In genomic region chr7:3103614-3104399, GRCh38 we compare ENCODE assay signal across 19 cellular contexts.
DNase-seq lines count a peak whose midpoint lies in the region; ATAC-seq, FAIRE-seq and TF ChIP-seq lines count a peak whose summit lies in the region.
"Had no signal": no experiment of that assay in that cellular context is flagged by ENCODE, and none has a peak within 500 bp of the region (broad histone marks: within the 10 kb centered on the region; RNA-seq: fewer than 3 reads in every experiment).

No MANE protein-coding gene starts in this region.

- in situ Hi-C loops in K562 (cut with MboI): no loop called here
- in situ Hi-C loops in KBM-7 (cut with MboI; ENCODE audit: low pct_unique_long_range_greater_than_20kb, low sequenced_read_pairs): no loop called here

- BruUV-seq in K562 (replicated peaks; lab: Mats Ljungman, UMichigan) (no TSS peak), PC-9 (replicated peaks; lab: Mats Ljungman, UMichigan) (no TSS peak)

- peaks cover 70% of the 10 kb centered on the region for H3K4me1 Mint-ChIP-seq in activated T-cell treated with anti-CD3 and anti-CD28 coated beads, Interleukin-2, amount 50 U/mL, for 72 hours (ENCODE audit: low read depth)

- H4K20me1 ChIP-seq in K562 (replicated peaks; ENCODE audit: control insufficient read depth, insufficient read depth, low read length) (no peaks in the 10 kb centered on the region), PC-9 (ENCODE audit: insufficient read depth) (no peaks in the 10 kb centered on the region)

- peak overlapping the region; percentile 34 for H3K27ac Mint-ChIP-seq in activated T-cell treated with anti-CD3 and anti-CD28 coated beads, Interleukin-2, amount 50 U/mL, for 72 hours
- H3K27ac Mint-ChIP-seq: progenitor cell of endocrine pancreas had no signal

- POLR2A ChIA-PET in K562 (lab: Yijun Ruan, JAX) (no interaction called here), PC-9 (lab: Charles Lee; ENCODE audit: unreplicated experiment) (no interaction called here)

- H3K4me3 Mint-ChIP-seq in activated T-cell treated with anti-CD3 and anti-CD28 coated beads, Interleukin-2, amount 50 U/mL, for 72 hours: peak overlapping the region; percentile 1 to 65

- H3K79me2 ChIP-seq in K562 (ENCODE audit: control insufficient read depth, insufficient read depth, low read length) (no peaks in the 10 kb centered on the region), PC-9 (ENCODE audit: low read depth) (no peaks in the 10 kb centered on the region)

- FAIRE-seq in K562 (lab: Jason Lieb, UNC): no peak

- H3K36me3 Mint-ChIP-seq in activated T-cell treated with anti-CD3 and anti-CD28 coated beads, Interleukin-2, amount 50 U/mL, for 72 hours (ENCODE audit: insufficient read depth in 2 of 2): peaks cover 13% of the 10 kb centered on the region in 2 donors

- H3K27me3 ChIP-seq in K562 (ENCODE audit: control insufficient read depth in 2 of 2, insufficient read depth in 2 of 2, low read length in 2 of 2): peaks cover 21 to 58% of the 10 kb centered on the region in 2 experiments; a peak in 4 of 5 replicates
- no peaks in the 10 kb centered on the region for H3K27me3 ChIP-seq in testis
- H3K27me3 ChIP-seq in PC-9 (ENCODE audit: insufficient read depth, low read depth): no peaks in the 10 kb centered on the region
- H3K27me3 ChIP-seq: ascending aorta, Peyer's patch, thyroid gland had no signal

- peak; percentile 53 to 56 for ATAC-seq in activated T-cell treated with anti-CD3 and anti-CD28 coated beads, Interleukin-2, amount 50 U/mL, for 72 hours (replicated peaks in 1 of 2)
- no peak for ATAC-seq in K562
- no peak for ATAC-seq in GM21526 (IDR thresholded peaks at IDR 0.05; ENCODE audit: low FRiP score, unreplicated experiment)

- H3K27me3 Mint-ChIP-seq in activated T-cell treated with anti-CD3 and anti-CD28 coated beads, Interleukin-2, amount 50 U/mL, for 72 hours (ENCODE audit: low read depth): no peaks in the 10 kb centered on the region
- H3K27me3 Mint-ChIP-seq: progenitor cell of endocrine pancreas had no signal

- H3K4me2 ChIP-seq in K562 (ENCODE audit: insufficient read depth, low read length) (no peak overlapping the region), PC-9 (no peak overlapping the region)

- no peak for TF ChIP-seq RAD21 in K562 (CRISPR knock-in tag; conservative IDR thresholded peaks at IDR 0.05 in 1 of 2, IDR thresholded peaks at IDR 0.05 in 1 of 2)

- H3K9ac ChIP-seq in K562 (ENCODE audit: insufficient read depth in 1 of 2, low read depth in 2 of 2, low read length in 2 of 2): no peak overlapping the region

- CTCF ChIA-PET in K562 (lab: Yijun Ruan, JAX; ENCODE audit: low intra/inter-chr PET ratio) (no interaction called here), PC-9 (lab: Charles Lee) (no interaction called here)

- intact Hi-C loops in K562 (cut with micrococcal nuclease): no loop called here
- intact Hi-C loops in testis (cut with DNase I; ENCODE audit: low total_unique reads): no loop called here
- intact Hi-C loops in PC-9 (cut with micrococcal nuclease; ENCODE audit: unreplicated experiment): no loop called here

- no peaks in the 10 kb centered on the region for H3K9me2 ChIP-seq in PC-9 (ENCODE audit: insufficient read depth)

- H3K4me3 ChIP-seq in K562 (no peak overlapping the region), testis (no peak overlapping the region), PC-9 (no peak overlapping the region)
- H3K4me3 ChIP-seq: ascending aorta, Peyer's patch, thyroid gland had no signal

- WGBS in K562 (ENCODE audit: insufficient coverage, low coverage, missing lambda C conversion rate): 8% methylated on average over 12 of the region's 12 CpGs
- 76 to 83% methylated on average over 12 of the region's 12 CpGs for WGBS in testis, 2 donors

- no peak overlapping the region for H3K27ac ChIP-seq in K562 (ENCODE audit: extremely low read depth, low read depth, low read length)
- H3K27ac ChIP-seq in testis: no peak overlapping the region
- H3K27ac ChIP-seq in PC-9: no peak overlapping the region
- H3K27ac ChIP-seq: thyroid gland had no signal

- no peaks in the 10 kb centered on the region for H3K9me1 ChIP-seq in K562 (ENCODE audit: control insufficient read depth, insufficient read depth, low read length)

- no peaks in the 10 kb centered on the region for H3K4me1 ChIP-seq in K562 (replicated peaks in 1 of 2; ENCODE audit: control insufficient read depth in 2 of 2, insufficient read depth in 2 of 2, low read length in 2 of 2)
- no peaks in the 10 kb centered on the region for H3K4me1 ChIP-seq in testis
- peaks cover 38% of the 10 kb centered on the region for H3K4me1 ChIP-seq in PC-9 (replicated peaks; ENCODE audit: insufficient read depth)
- H3K4me1 ChIP-seq: Peyer's patch, thyroid gland had no signal

- peaks cover 31% of the 10 kb centered on the region for H3F3A ChIP-seq in PC-9 (ENCODE audit: insufficient read depth, low read depth)

- TF ChIP-seq POLR2A in K562 (conservative IDR thresholded peaks at IDR 0.05): no peak
- no peak for TF ChIP-seq POLR2A in testis (IDR thresholded peaks at IDR 0.05)

- H2AFZ ChIP-seq in K562 (ENCODE audit: low read depth, low read length) (no peak overlapping the region), PC-9 (no peak overlapping the region)

- TF ChIP-seq CTCF in K562 (IDR thresholded peaks at IDR 0.05 in 2 of 3, conservative IDR thresholded peaks at IDR 0.05 in 1 of 3; ENCODE audit: insufficient read depth in 2 of 3, low read depth in 1 of 3, low read length in 3 of 3) (no peak), testis (IDR thresholded peaks at IDR 0.05) (no peak), PC-9 (conservative IDR thresholded peaks at IDR 0.05) (no peak)

- H3K9me3 Mint-ChIP-seq in activated T-cell treated with anti-CD3 and anti-CD28 coated beads, Interleukin-2, amount 50 U/mL, for 72 hours: peaks cover 0 to 4% of the 10 kb centered on the region in 2 donors

- H3K36me3 ChIP-seq in K562 (ENCODE audit: control insufficient read depth, insufficient read depth, low read length): no peaks in the 10 kb centered on the region
- H3K36me3 ChIP-seq in testis (ENCODE audit: low read depth, missing control alignments): no peaks in the 10 kb centered on the region
- H3K36me3 ChIP-seq in PC-9 (ENCODE audit: low read depth): no peaks in the 10 kb centered on the region
- H3K36me3 ChIP-seq: ascending aorta, Peyer's patch, thyroid gland had no signal

- peak; percentile 67 to 68 for DNase-seq in activated T-cell treated with anti-CD3 and anti-CD28 coated beads, Interleukin-2, amount 50 U/mL, for 72 hours
- no peak for DNase-seq in activated T-cell treated with anti-CD3 and anti-CD28 coated beads, Interleukin-2, amount 50 U/mL, for 1 hour
- DNase-seq in K562 (ENCODE audit: extremely low read depth in 1 of 4, low spot score in 3 of 4) (no peak), medulla oblongata (ENCODE audit: extremely low spot score) (peak; percentile 77), testis (peak; percentile 20), KBM-7 (no peak), PC-9 (no peak)
- DNase-seq: ACHN, COR-L47, cortex of kidney, GDM1, kidney glomerular epithelial cell, NCI-H1930, NCI-H69, Peyer's patch, thyroid gland had no signal

- no peak for TF ChIP-seq EP300 in K562 (IDR thresholded peaks at IDR 0.05; ENCODE audit: low read length)

- H3K9me3 ChIP-seq in K562 (replicated peaks; ENCODE audit: control insufficient read depth, insufficient read depth, low read depth, low read length) (no peaks in the 10 kb centered on the region), testis (no peaks in the 10 kb centered on the region), PC-9 (ENCODE audit: insufficient read depth, low read depth) (no peaks in the 10 kb centered on the region)
- H3K9me3 ChIP-seq: ascending aorta, Peyer's patch, thyroid gland had no signal

TF ChIP-seq in K562, 482 proteins besides CTCF, POLR2A, EP300 and RAD21:
- TF ChIP-seq KDM5B (IDR thresholded peaks at IDR 0.05; ENCODE audit: insufficient replicate concordance, low read depth, low read length) (no peak), BCOR (IDR thresholded peaks at IDR 0.05) (peak; percentile 45; the same call in 1 of the 2 replicates), DNMT1 (IDR thresholded peaks at IDR 0.05) (no peak), ADNP (tag; IDR thresholded peaks at IDR 0.05) (no peak), CBX3 (IDR thresholded peaks at IDR 0.05; ENCODE audit: borderline replicate concordance in 1 of 2, low read length in 2 of 2) (no peak), RBM25 (IDR thresholded peaks at IDR 0.05; ENCODE audit: low read depth, low read length, severe bottlenecking) (peak; percentile 76), SMAD1 (IDR thresholded peaks at IDR 0.05; ENCODE audit: low read depth, low read length, partially characterized antibody) (no peak), ARID3A (IDR thresholded peaks at IDR 0.05; ENCODE audit: borderline replicate concordance, low read depth, low read length) (no peak), RBFOX2 (IDR thresholded peaks at IDR 0.05; ENCODE audit: low read depth, low read length) (no peak), HDAC2 (IDR thresholded peaks at IDR 0.05) (no peak), SAP30 (IDR thresholded peaks at IDR 0.05; ENCODE audit: borderline replicate concordance, insufficient read depth, low read depth, low read length, poor library complexity, severe bottlenecking) (no peak), SOX6 (IDR thresholded peaks at IDR 0.05) (no peak), MTF1 (CRISPR knock-in tag; IDR thresholded peaks at IDR 0.05; ENCODE audit: borderline replicate concordance) (no peak), BRD9 (IDR thresholded peaks at IDR 0.05; ENCODE audit: low read depth, partially characterized antibody) (no peak), SREBF2 (CRISPR knock-in tag; IDR thresholded peaks at IDR 0.05) (no peak), KDM1A (IDR thresholded peaks at IDR 0.05) (0 out of 4 replicates have a peak, but pooled peaks of 1 of the 2 experiments have one; percentile 12), EGR1 (conservative IDR thresholded peaks at IDR 0.05) (no peak), THRAP3 (IDR thresholded peaks at IDR 0.05; ENCODE audit: borderline replicate concordance) (no peak), HIVEP1 (CRISPR knock-in tag; IDR thresholded peaks at IDR 0.05) (no peak)

Comparison
In these comparisons a context has a peak if more than half of its experiments do, and no peak if none do; other contexts are left out.
1. DNase-seq: peak in activated T-cell treated with anti-CD3 and anti-CD28 coated beads, Interleukin-2, amount 50 U/mL, for 72 hours (2 of 2), medulla oblongata (single experiment) and testis (single experiment); none in activated T-cell treated with anti-CD3 and anti-CD28 coated beads, Interleukin-2, amount 50 U/mL, for 1 hour (single experiment), K562 (0 of 4), KBM-7 (single experiment) and PC-9 (0 of 2).
2. ATAC-seq: peak in activated T-cell treated with anti-CD3 and anti-CD28 coated beads, Interleukin-2, amount 50 U/mL, for 72 hours (2 of 2); none in K562 (single experiment) and GM21526 (single experiment).